In the genomic region with DNA sequence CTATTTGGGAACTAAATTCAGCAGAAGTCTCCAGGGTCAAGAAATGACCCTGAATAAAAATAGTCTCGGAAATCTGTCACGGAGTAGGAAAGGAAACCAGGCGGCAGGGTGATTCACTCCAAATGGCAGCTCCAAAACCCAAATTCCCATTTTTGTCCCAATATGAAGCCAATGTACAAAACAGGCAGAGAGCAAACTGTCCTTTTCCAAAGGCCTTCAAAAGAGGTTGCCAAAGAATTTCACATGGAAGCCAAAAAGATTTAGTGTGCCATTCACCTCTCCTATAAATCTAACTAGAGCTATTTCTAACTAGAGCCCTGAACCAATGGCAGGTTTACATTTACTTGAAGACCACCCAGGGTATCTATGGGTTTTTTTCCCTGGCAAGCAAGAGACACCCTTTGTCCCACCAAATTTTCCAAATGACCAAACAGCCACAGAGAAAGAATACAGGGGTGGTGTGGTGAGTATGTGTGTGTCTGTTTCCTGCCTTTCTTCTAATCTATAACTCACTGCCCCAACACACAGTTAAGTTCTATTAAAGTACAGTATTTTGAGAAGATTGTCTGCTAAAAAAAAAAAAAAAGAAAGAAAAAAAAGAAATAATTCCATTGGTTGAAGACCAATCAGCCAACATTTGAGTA, we compare ENCODE assay signal across 14 cellular contexts. TPM values are rescaled to one million over a fixed set of nuclear protein-coding genes. Genes with fewer than 3 reads are reported as not detected.
DNase-seq lines count a peak whose midpoint lies in the region; ATAC-seq and TF ChIP-seq lines count a peak whose summit lies in the region.
"Had no signal": no experiment of that assay in that cellular context is flagged by ENCODE, and none has a peak within 500 bp of the region (broad histone marks: within the 10 kb centered on the region; RNA-seq: fewer than 3 reads in every experiment).

No MANE protein-coding gene starts in this region.

- H3K36me3 Mint-ChIP-seq in activated CD8-positive, alpha-beta memory T cell treated with anti-CD3 and anti-CD28 coated beads, Interleukin-2, amount 10 ng/mL, durations not matched to agents 7 days and 5 days = no peaks in the 10 kb centered on the region

- no peaks in the 10 kb centered on the region for H3K9me3 ChIP-seq in body of pancreas
- H3K9me3 ChIP-seq in left ventricle myocardium inferior (replicated peaks) = no peaks in the 10 kb centered on the region
- no peaks in the 10 kb centered on the region for H3K9me3 ChIP-seq in sigmoid colon
- H3K9me3 ChIP-seq: A549 had no signal

- ATAC-seq in body of pancreas (peak; percentile 57), GM19351 (IDR thresholded peaks at IDR 0.05; ENCODE audit: unreplicated experiment) (no peak)
- no peak for ATAC-seq in activated CD8-positive, alpha-beta memory T cell treated with anti-CD3 and anti-CD28 coated beads, Interleukin-2, amount 10 ng/mL, durations not matched to agents 7 days and 5 days
- ATAC-seq: A549 had no signal

- H3K4me3 ChIP-seq in ACC112 (ENCODE audit: low read depth, low read length) = 0 out of 2 replicates have a peak overlapping the region, but pooled peaks have one; percentile 3
- no peak overlapping the region for H3K4me3 ChIP-seq in body of pancreas
- no peak overlapping the region for H3K4me3 ChIP-seq in left ventricle myocardium inferior
- no peak overlapping the region for H3K4me3 ChIP-seq in sigmoid colon
- H3K4me3 ChIP-seq: A549 had no signal

- no peak overlapping the region for H3K4me3 Mint-ChIP-seq in activated CD8-positive, alpha-beta memory T cell treated with anti-CD3 and anti-CD28 coated beads, Interleukin-2, amount 10 ng/mL, durations not matched to agents 7 days and 5 days
- H3K4me3 Mint-ChIP-seq: activated B cell treated with CpG ODN at 0.5 μM for 24 hours had no signal

- H3K27me3 ChIP-seq in ACC112 (ENCODE audit: insufficient read depth, low read length) = no peaks in the 10 kb centered on the region
- H3K27me3 ChIP-seq in body of pancreas = no peaks in the 10 kb centered on the region
- H3K27me3 ChIP-seq in left ventricle myocardium inferior (ENCODE audit: low read depth) = no peaks in the 10 kb centered on the region
- no peaks in the 10 kb centered on the region for H3K27me3 ChIP-seq in sigmoid colon

- H3K27me3 Mint-ChIP-seq in activated CD8-positive, alpha-beta memory T cell treated with anti-CD3 and anti-CD28 coated beads, Interleukin-2, amount 10 ng/mL, durations not matched to agents 7 days and 5 days = peaks cover 5% of the 10 kb centered on the region
- H3K27me3 Mint-ChIP-seq: activated B cell treated with CpG ODN at 0.5 μM for 24 hours had no signal

- intact Hi-C loops in body of pancreas (cut with DNase I) = loop anchor here (10.0 kb wide), 1 partner anchor 85 kb away; no protein-coding TSS in a partner anchor
- intact Hi-C loops in left ventricle myocardium inferior (cut with micrococcal nuclease) = no loop called here
- intact Hi-C loops in sigmoid colon (cut with DNase I) = loop anchor here (10.0 kb wide), 1 partner anchor 385 kb away; the partner anchor contains the start of gene CDK5R1

- TF ChIP-seq EP300 in sigmoid colon (IDR thresholded peaks at IDR 0.05) = no peak

- H3K9me3 Mint-ChIP-seq in activated CD8-positive, alpha-beta memory T cell treated with anti-CD3 and anti-CD28 coated beads, Interleukin-2, amount 10 ng/mL, durations not matched to agents 7 days and 5 days (ENCODE audit: low read depth) = no peaks in the 10 kb centered on the region
- H3K9me3 Mint-ChIP-seq: activated B cell treated with CpG ODN at 0.5 μM for 24 hours had no signal

- CTCF ChIA-PET in activated CD8-positive, alpha-beta memory T cell treated with anti-CD3 and anti-CD28 coated beads, Interleukin-2, amount 10 ng/mL, durations not matched to agents 7 days and 5 days (lab: Charles Lee) = interaction anchor here (0.9 to 1.2 kb wide), 3 partner anchors 10 to 87 kb away, joined by 3 to 4 read pairs (median 4); no protein-coding TSS in a partner anchor

- H3K36me3 ChIP-seq in ACC112 (ENCODE audit: insufficient read depth, low read length) (no peaks in the 10 kb centered on the region), body of pancreas (replicated peaks in 1 of 2; ENCODE audit: insufficient read depth in 1 of 2, low read depth in 2 of 2) (no peaks in the 10 kb centered on the region), left ventricle myocardium inferior (no peaks in the 10 kb centered on the region), sigmoid colon (no peaks in the 10 kb centered on the region)

- H3K4me1 ChIP-seq in ACC112 (ENCODE audit: control insufficient read depth, insufficient read depth, low read length, unreplicated experiment) = peaks cover 24% of the 10 kb centered on the region
- peaks cover 14% of the 10 kb centered on the region for H3K4me1 ChIP-seq in body of pancreas
- H3K4me1 ChIP-seq in left ventricle myocardium inferior = peaks cover 30% of the 10 kb centered on the region
- H3K4me1 ChIP-seq in sigmoid colon = peaks cover 0 to 13% (median 6%) of the 10 kb centered on the region in 4 donors
- H3K4me1 ChIP-seq: A549 had no signal

- H3K27ac Mint-ChIP-seq in activated CD8-positive, alpha-beta memory T cell treated with anti-CD3 and anti-CD28 coated beads, Interleukin-2, amount 10 ng/mL, durations not matched to agents 7 days and 5 days = no peak overlapping the region

- H3K79me2 ChIP-seq in ACC112 (ENCODE audit: control insufficient read depth, insufficient read depth, low read length, unreplicated experiment) = no peaks in the 10 kb centered on the region

- H2AFZ ChIP-seq in ACC112 (ENCODE audit: low read length, unreplicated experiment) = no peak overlapping the region

- TF ChIP-seq CTCF in body of pancreas (IDR thresholded peaks at IDR 0.05) (no peak), left ventricle myocardium inferior (IDR thresholded peaks at IDR 0.05; ENCODE audit: borderline replicate concordance) (no peak), sigmoid colon (IDR thresholded peaks at IDR 0.05) (no peak)

- 34 to 42% methylated on average over 3 of the region's 3 CpGs for WGBS in body of pancreas, 2 donors
- 79 to 87% methylated on average over 3 of the region's 3 CpGs for WGBS in sigmoid colon, 2 donors

- peak in 1 of 4 donors; percentile 23 for DNase-seq in body of pancreas
- DNase-seq in left ventricle myocardium inferior = no peak
- no peak for DNase-seq in sigmoid colon
- DNase-seq in NCI-H1417 (lab: John Stamatoyannopoulos, UW) = no peak
- no peak for DNase-seq in activated CD8-positive, alpha-beta memory T cell treated with anti-CD3 and anti-CD28 coated beads, Interleukin-2, amount 10 ng/mL, durations not matched to agents 7 days and 5 days
- DNase-seq in NCI-H2227 (lab: John Stamatoyannopoulos, UW; ENCODE audit: unreplicated experiment) = no peak
- DNase-seq: activated B cell treated with CpG ODN at 0.5 μM for 24 hours; activated T-cell treated with anti-CD3 and anti-CD28 coated beads for 4 hours; amniotic stem cell; effector CD8-positive, alpha-beta T cell; hypothalamus had no signal

- H3K4me1 Mint-ChIP-seq in activated CD8-positive, alpha-beta memory T cell treated with anti-CD3 and anti-CD28 coated beads, Interleukin-2, amount 10 ng/mL, durations not matched to agents 7 days and 5 days = no peaks in the 10 kb centered on the region

- peak overlapping the region; percentile 62 for H3K27ac ChIP-seq in ACC112 (ENCODE audit: low read depth, low read length)
- H3K27ac ChIP-seq in body of pancreas = peak overlapping the region in 2 of 4 donors; percentile 10 to 49
- peak overlapping the region; percentile 66 for H3K27ac ChIP-seq in left ventricle myocardium inferior (replicated peaks)
- H3K27ac ChIP-seq in sigmoid colon = peak overlapping the region in 3 of 4 donors; percentile 29 to 50 (median 36)
- H3K27ac ChIP-seq: A549 had no signal

- TF ChIP-seq POLR2A in body of pancreas (IDR thresholded peaks at IDR 0.05) (no peak), sigmoid colon (IDR thresholded peaks at IDR 0.05) (no peak)

RNA-seq across cellular contexts. Expression of gene MYO1D, which starts 6.8 kb away (rescaled TPM):
- total RNA-seq in body of pancreas = 10 to 100 TPM; 21.4 to 48.3 TPM
- 5.5 TPM for total RNA-seq in left ventricle myocardium inferior
- 10 to 100 TPM in 3 of 4 donors, 1 to 10 TPM in 1; 6.2 to 21.6 (median 11.5) TPM for total RNA-seq in sigmoid colon
- polyA plus RNA-seq in sigmoid colon = 100 to 1,000 TPM; 123 to 184 (median 135) TPM
- total RNA-seq in activated CD8-positive, alpha-beta memory T cell treated with anti-CD3 and anti-CD28 coated beads, Interleukin-2, amount 10 ng/mL, durations not matched to agents 7 days and 5 days = 10 to 100 TPM in 1 of 2 experiments, 1 to 10 TPM in 1; 8.4 to 12.2 TPM

RNA-seq across cellular contexts. Expression of gene TMEM98, which starts 57.8 kb away (rescaled TPM):
- total RNA-seq in body of pancreas (10 to 100 TPM; 88.2 to 99.2 TPM), left ventricle myocardium inferior (10.1 TPM), sigmoid colon (10 to 100 TPM; 46.0 to 88.1 (median 60.8) TPM)
- polyA plus RNA-seq in sigmoid colon = 10 to 100 TPM; 23.8 to 63.3 (median 59.5) TPM
- total RNA-seq in activated CD8-positive, alpha-beta memory T cell treated with anti-CD3 and anti-CD28 coated beads, Interleukin-2, amount 10 ng/mL, durations not matched to agents 7 days and 5 days = 1 to 10 TPM in 1 of 2 experiments, under 1 TPM in 1; 0.35 to 1.2 TPM
- total RNA-seq: activated B cell treated with CpG ODN at 0.5 μM for 24 hours had no signal
